In genomic region chr1:55931272-55931940, GRCh38 we compare ENCODE assay signal across 13 cellular contexts.
DNase-seq lines count a peak whose midpoint lies in the region; TF ChIP-seq lines count a peak whose summit lies in the region.
"Had no signal": no experiment of that assay in that cellular context is flagged by ENCODE, and none has a peak within 500 bp of the region (broad histone marks: within the 10 kb centered on the region; RNA-seq: fewer than 3 reads in every experiment).

No MANE protein-coding gene starts in this region.

- H3K36me3 ChIP-seq in testis (ENCODE audit: low read depth, missing control alignments), result no peaks in the 10 kb centered on the region
- H3K36me3 ChIP-seq: BLaER1 had no signal

- intact Hi-C loops in testis (cut with DNase I; ENCODE audit: low total_unique reads), result no loop called here

- CTCF ChIA-PET in RWPE1 (lab: Yijun Ruan, JAX), result no interaction called here

- no peaks in the 10 kb centered on the region for H3K9me3 ChIP-seq in testis
- H3K9me3 ChIP-seq: BLaER1 had no signal

- H3K4me1 ChIP-seq in testis, result peaks cover 9% of the 10 kb centered on the region
- H3K4me1 ChIP-seq: BLaER1 had no signal

- WGBS in testis, 2 donors, result 47 to 55% methylated on average over 4 of the region's 4 CpGs

- POLR2A ChIA-PET in RWPE1 (lab: Yijun Ruan, JAX; ENCODE audit: low non-redundant PET), result no interaction called here

- H3K27ac ChIP-seq in RWPE1, result peak overlapping the region; percentile 58
- H3K27ac ChIP-seq in testis, result no peak overlapping the region
- H3K27ac ChIP-seq: BLaER1 had no signal

- no peak for TF ChIP-seq POLR2A in testis (IDR thresholded peaks at IDR 0.05)

- no peaks in the 10 kb centered on the region for H3K27me3 ChIP-seq in testis
- H3K27me3 ChIP-seq: BLaER1 had no signal

- peak; percentile 8 for DNase-seq in RWPE1 (ENCODE audit: low spot score)
- peak; percentile 17 for DNase-seq in choroid plexus epithelial cell (ENCODE audit: low read depth)
- peak; percentile 41 for DNase-seq in iris pigment epithelial cell (ENCODE audit: low read depth)
- DNase-seq in testis, result peak; percentile 30
- no peak for DNase-seq in AML-193 (lab: John Stamatoyannopoulos, UW)
- no peak for DNase-seq in Kasumi-1 (lab: John Stamatoyannopoulos, UW)
- DNase-seq in HCEC 1CT, result no peak
- DNase-seq: activated CD8-positive, alpha-beta memory T cell treated with anti-CD3 and anti-CD28 coated beads, Interleukin-2, amount 10 ng/mL, durations not matched to agents 7 days and 5 days; DMS 273 treated with DMSO at 0.1 percent for 48 hours; effector CD4-positive, alpha-beta T cell; MV-4-11; stimulated activated naive CD4-positive, alpha-beta T cell treated with Interleukin-2 at 50 U/mL for 16 hours had no signal

- H3K4me3 ChIP-seq in choroid plexus epithelial cell (ENCODE audit: low read depth, low read length) (no peak overlapping the region), testis (no peak overlapping the region)
- H3K4me3 ChIP-seq: BLaER1 had no signal

- TF ChIP-seq CTCF in RWPE1 (conservative IDR thresholded peaks at IDR 0.05; ENCODE audit: low read depth), result no peak
- no peak for TF ChIP-seq CTCF in choroid plexus epithelial cell (conservative IDR thresholded peaks at IDR 0.05; ENCODE audit: low read depth, low read length)
- no peak for TF ChIP-seq CTCF in testis (IDR thresholded peaks at IDR 0.05)

Comparison
In these comparisons a context has a peak if more than half of its experiments do, and no peak if none do; other contexts are left out.
1. DNase-seq: peak in RWPE1 (single experiment), choroid plexus epithelial cell (single experiment), iris pigment epithelial cell (single experiment) and testis (single experiment); none in AML-193 (0 of 2), Kasumi-1 (0 of 2) and HCEC 1CT (single experiment).